ENCODE assay signal across 8 cellular contexts in the genomic region with DNA sequence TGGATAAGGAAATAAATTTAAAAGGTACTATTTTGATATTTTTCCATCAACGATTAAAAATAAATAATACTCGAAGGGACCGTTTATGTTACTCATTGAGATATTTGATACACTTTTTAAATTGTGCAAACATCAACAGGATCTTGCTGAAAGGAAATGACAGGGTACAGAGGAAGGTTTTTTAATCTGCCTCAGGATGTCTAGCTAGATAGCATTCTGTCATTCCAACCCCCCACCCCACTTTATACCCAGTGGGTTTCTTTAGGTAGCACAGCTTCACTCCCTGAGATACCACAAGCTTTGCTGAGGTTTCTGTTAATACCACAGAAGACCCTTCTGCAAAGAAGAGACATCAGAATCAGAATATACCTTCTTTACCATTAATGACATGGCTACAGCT. TPM values are rescaled to one million over a fixed set of nuclear protein-coding genes. Genes with fewer than 3 reads are reported as not detected.
DNase-seq lines count a peak whose midpoint lies in the region; ATAC-seq and TF ChIP-seq lines count a peak whose summit lies in the region.

No MANE protein-coding gene starts in this region.

- H3K4me3 ChIP-seq in A673 (ENCODE audit: low read depth, low read length, poor library complexity, severe bottlenecking) (peak overlapping the region; percentile 54), colonic mucosa (peak overlapping the region; percentile 70), muscle layer of colon (ENCODE audit: low read depth in 1 of 2, low read length in 2 of 2) (peak overlapping the region in 1 of 2 donors; percentile 85)

- intact Hi-C loops in A673 (cut with micrococcal nuclease; ENCODE audit: unreplicated experiment) (loop anchor here (10.0 kb wide), 1 partner anchor 166 kb away; the partner anchor contains the start of gene LTV1), colonic mucosa (cut with DNase I) (no loop called here)

- no peak for ATAC-seq in HG03521 (IDR thresholded peaks at IDR 0.05; ENCODE audit: unreplicated experiment)

- CTCF ChIA-PET in A673 (lab: Charles Lee), result no interaction called here

- H3K27ac ChIP-seq in A673 (ENCODE audit: low read depth, low read length, poor library complexity, severe bottlenecking) (no peak overlapping the region), colonic mucosa (peak overlapping the region; percentile 77), muscle layer of colon (ENCODE audit: low read depth, low read length) (peak overlapping the region; percentile 68)

- DNase-seq in A673 (ENCODE audit: low spot score) (no peak), M059J (ENCODE audit: low read depth) (peak; percentile 32), colonic mucosa (no peak), amygdala (lab: John Stamatoyannopoulos, UW) (no peak), NCI-H345 (lab: John Stamatoyannopoulos, UW) (no peak), NOMO-1 treated with dmso at 0.1 percent for 144 hours (lab: John Stamatoyannopoulos, UW; ENCODE audit: unreplicated experiment) (no peak)

- POLR2A ChIA-PET in A673 (lab: Charles Lee; ENCODE audit: low non-redundant PET), result no interaction called here

- no peaks in the 10 kb centered on the region for H3K36me3 ChIP-seq in A673 (ENCODE audit: insufficient read depth, low read length, poor library complexity, severe bottlenecking)
- no peaks in the 10 kb centered on the region for H3K36me3 ChIP-seq in colonic mucosa
- no peaks in the 10 kb centered on the region for H3K36me3 ChIP-seq in muscle layer of colon (ENCODE audit: insufficient read depth, low read length)

- TF ChIP-seq CTCF in A673 (conservative IDR thresholded peaks at IDR 0.05; ENCODE audit: low read depth, low read length) (no peak), colonic mucosa (IDR thresholded peaks at IDR 0.05) (no peak)

- H3K9ac ChIP-seq in colonic mucosa (ENCODE audit: low read depth in 2 of 2, low read length in 2 of 2) (peak overlapping the region in 1 of 2 donors; percentile 89), muscle layer of colon (ENCODE audit: low read length) (peak overlapping the region; percentile 63)

- H3K9me3 ChIP-seq in A673 (ENCODE audit: low read depth, low read length, poor library complexity, severe bottlenecking) (no peaks in the 10 kb centered on the region), colonic mucosa (no peaks in the 10 kb centered on the region), muscle layer of colon (ENCODE audit: low read length) (no peaks in the 10 kb centered on the region)

- BruUV-seq in A673 (replicated peaks; lab: Mats Ljungman, UMichigan), result no TSS peak

- peaks cover under 1% of the 10 kb centered on the region for H3K4me1 ChIP-seq in A673 (ENCODE audit: insufficient read depth, low read length, poor library complexity, severe bottlenecking)
- no peaks in the 10 kb centered on the region for H3K4me1 ChIP-seq in colonic mucosa
- H3K4me1 ChIP-seq in muscle layer of colon (ENCODE audit: insufficient read depth, low read length), result no peaks in the 10 kb centered on the region

- H3K27me3 ChIP-seq in A673 (replicated peaks; ENCODE audit: insufficient read depth, low read depth, low read length, poor library complexity) (peaks cover 54% of the 10 kb centered on the region), colonic mucosa (no peaks in the 10 kb centered on the region), muscle layer of colon (ENCODE audit: control insufficient read depth in 1 of 2, insufficient read depth in 2 of 2, low read length in 2 of 2) (no peaks in the 10 kb centered on the region)

RNA-seq across cellular contexts. Expression of gene PHACTR2, which starts 1.2 kb away (rescaled TPM):
- total RNA-seq in A673 (2021), result 2.4 and 3.8 TPM in 2 replicates
- 21.3 and 32.0 TPM in 2 replicates for total RNA-seq in M059J (2014; rRNA removed; shearing (Covaris generic))
- 10 to 100 TPM; 42.5 to 46.9 TPM for total RNA-seq in colonic mucosa
